In the genomic region with DNA sequence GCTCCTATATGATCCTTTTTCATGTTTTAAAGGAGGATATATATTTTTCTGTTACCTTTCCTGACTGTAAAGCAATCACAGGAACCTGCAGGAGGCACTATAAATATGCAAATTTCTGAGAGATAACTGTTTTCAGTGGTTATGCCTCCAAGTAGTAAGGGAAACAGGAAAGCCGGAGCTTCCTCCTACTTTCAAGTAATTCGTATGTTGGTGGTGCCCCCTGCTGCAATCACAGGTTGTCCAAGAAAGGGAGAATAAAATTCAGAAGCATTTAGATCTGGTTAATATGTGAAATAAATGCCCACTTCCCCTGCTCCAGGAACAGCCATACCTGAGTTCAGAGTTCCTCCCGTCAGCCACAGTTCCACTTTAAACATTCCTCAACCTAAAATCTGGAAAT, we compare ENCODE assay signal across 8 cellular contexts. TPM values are rescaled to one million over a fixed set of nuclear protein-coding genes. Genes with fewer than 3 reads are reported as not detected.
A peak's percentile ranks its signal among the peaks of the same experiment; 100 is the strongest.
DNase-seq lines count a peak whose midpoint lies in the region; TF ChIP-seq lines count a peak whose summit lies in the region.

No MANE protein-coding gene starts in this region.

- DNase-seq in NCI-H748 (lab: John Stamatoyannopoulos, UW; ENCODE audit: unreplicated experiment) (peak; percentile 28), NCI-H748 treated with DMSO at 0.1 percent for 48 hours (lab: John Stamatoyannopoulos, UW) (no peak), adipocyte (ENCODE audit: low read depth) (peak; percentile 58), osteoblast (ENCODE audit: insufficient read length, low spot score, missing footprints) (no peak), amniotic stem cell (lab: John Stamatoyannopoulos, UW) (no peak), AG08395 (ENCODE audit: low spot score) (no peak)
- DNase-seq in stimulated activated CD4-positive, alpha-beta T cell treated with anti-CD3 and anti-CD28 coated beads, Interleukin-12 subunit alpha, Interleukin-12 subunit beta, amount 100 ng/mL, for 4 hours, result no peak

- H3K36me3 ChIP-seq in adipocyte (ENCODE audit: control insufficient read depth, insufficient read depth, low read length, severe bottlenecking), result no peaks in the 10 kb centered on the region
- H3K36me3 ChIP-seq in osteoblast (ENCODE audit: insufficient read depth, low read length), result no peaks in the 10 kb centered on the region

- H3K4me2 ChIP-seq in osteoblast (ENCODE audit: insufficient read depth, low read length), result no peak overlapping the region

- H2AFZ ChIP-seq in osteoblast (ENCODE audit: low read length), result no peak overlapping the region

- H3K27me3 ChIP-seq in adipocyte (replicated peaks; ENCODE audit: control insufficient read depth, insufficient read depth, low read length) (peaks cover 75% of the 10 kb centered on the region), osteoblast (ENCODE audit: insufficient read depth, low read length) (peaks cover 23% of the 10 kb centered on the region)

- no peak overlapping the region for H3K27ac ChIP-seq in osteoblast (ENCODE audit: low read depth, low read length)

- H3K4me3 ChIP-seq in adipocyte (ENCODE audit: low read length), result no peak overlapping the region
- H3K4me3 ChIP-seq in osteoblast (ENCODE audit: insufficient read depth, low read length), result no peak overlapping the region

- H3K9ac ChIP-seq in adipocyte (ENCODE audit: low read length), result no peak overlapping the region

- H3K79me2 ChIP-seq in osteoblast (ENCODE audit: insufficient read depth, low read length), result no peaks in the 10 kb centered on the region

- H3K4me1 ChIP-seq in adipocyte (ENCODE audit: control insufficient read depth, insufficient read depth, low read length) (peaks cover 4% of the 10 kb centered on the region), osteoblast (ENCODE audit: insufficient read depth, low read length) (no peaks in the 10 kb centered on the region)

- peak; percentile 17; the same call in 1 of the 2 replicates for TF ChIP-seq CTCF in LNCAP (IDR thresholded peaks at IDR 0.05)
- TF ChIP-seq CTCF in osteoblast (IDR thresholded peaks at IDR 0.05; ENCODE audit: extremely low read depth, low read depth, low read length), result peak; percentile 10

- H3K9me3 ChIP-seq in adipocyte (ENCODE audit: control insufficient read depth, low read length), result no peaks in the 10 kb centered on the region
- H3K9me3 ChIP-seq in osteoblast (ENCODE audit: low read depth, low read length), result no peaks in the 10 kb centered on the region

- no peaks in the 10 kb centered on the region for H4K20me1 ChIP-seq in osteoblast (ENCODE audit: insufficient read depth, low read length)

RNA-seq across cellular contexts. Expression of gene BCL11A, which starts 12.0 kb away (rescaled TPM):
- total RNA-seq in osteoblast, result 0.29 and 1.4 TPM in 2 replicates

Comparison
In these comparisons a context has a peak if more than half of its experiments do, and no peak if none do; other contexts are left out.
1. DNase-seq: peak in NCI-H748 (single experiment) and adipocyte (single experiment); none in NCI-H748 treated with DMSO at 0.1 percent for 48 hours (single experiment), osteoblast (single experiment), amniotic stem cell (single experiment), AG08395 (single experiment) and stimulated activated CD4-positive, alpha-beta T cell treated with anti-CD3 and anti-CD28 coated beads, Interleukin-12 subunit alpha, Interleukin-12 subunit beta, amount 100 ng/mL, for 4 hours (single experiment).